ENCODE assay signal across 20 cellular contexts in the genomic region with DNA sequence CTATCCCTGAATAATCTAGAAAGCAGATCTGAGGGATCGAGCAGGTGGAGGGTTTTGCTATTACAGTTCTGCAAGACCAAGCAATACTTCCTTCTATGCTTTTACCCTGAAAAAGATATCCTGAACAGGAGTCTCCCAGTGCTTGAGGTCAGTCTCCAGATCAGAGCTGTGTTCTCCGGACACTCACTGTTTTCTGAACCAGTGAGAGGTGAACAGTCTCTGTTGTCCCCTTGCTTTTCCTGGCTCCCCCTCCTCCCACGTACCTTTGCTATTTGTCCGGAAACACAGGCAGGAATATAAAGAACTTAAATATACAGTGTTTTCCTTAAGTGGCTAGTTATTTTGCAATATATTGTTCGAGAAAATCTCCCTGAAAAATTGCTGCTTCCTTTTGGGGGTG.
"Had no signal": no experiment of that assay in that cellular context is flagged by ENCODE, and none has a peak within 500 bp of the region (broad histone marks: within the 10 kb centered on the region; RNA-seq: fewer than 3 reads in every experiment).

No MANE protein-coding gene starts in this region.

- ATAC-seq: activated CD4-positive, CD25-positive, alpha-beta regulatory T cell treated with anti-CD3 and anti-CD28 coated beads, Interleukin-2, amount 50 U/mL, for 24 hours; activated CD8-positive, alpha-beta T cell treated with anti-CD3 and anti-CD28 coated beads for 36 hours; body of pancreas had no signal

- H3K4me1 ChIP-seq: Peyer's patch had no signal

- H3K27ac ChIP-seq: KMS-11, Peyer's patch, WERI-Rb-1 had no signal

- H3K4me3 ChIP-seq: body of pancreas, Peyer's patch had no signal

- H3K9me3 ChIP-seq: body of pancreas, Peyer's patch had no signal

- H3K27me3 ChIP-seq: body of pancreas, Peyer's patch had no signal

- H3K4me3 Mint-ChIP-seq: activated CD8-positive, alpha-beta T cell treated with anti-CD3 and anti-CD28 coated beads for 36 hours had no signal

- H3K4me2 ChIP-seq: KMS-11 had no signal

- DNase-seq: activated CD4-positive, alpha-beta T cell treated with anti-CD3 and anti-CD28 coated beads for 4 hours; activated CD8-positive, alpha-beta memory T cell treated with anti-CD3 and anti-CD28 coated beads, Interleukin-2, amount 50 U/mL, for 48 hours; activated CD8-positive, alpha-beta T cell treated with anti-CD3 and anti-CD28 coated beads for 36 hours; activated naive CD4-positive, alpha-beta T cell treated with anti-CD3 and anti-CD28 coated beads, Interleukin-2, amount 50 U/mL, for 16 hours; activated T-cell treated with anti-CD3 and anti-CD28 coated beads, Interleukin-2, amount 50 U/mL, for 1 hour; aorta; body of pancreas; central memory CD4-positive, alpha-beta T cell; NCI-H1092; NCI-H1930; NCI-H2107; NCI-H2171 treated with DMSO at 0.1 percent for 48 hours; NCI-H524; Peyer's patch; SHP77 treated with DMSO at 0.1 percent for 48 hours; T-helper 1 cell; WERI-Rb-1 had no signal

- H3K9me3 Mint-ChIP-seq: activated CD8-positive, alpha-beta T cell treated with anti-CD3 and anti-CD28 coated beads for 36 hours had no signal

- H3K9ac ChIP-seq: KMS-11 had no signal

- H3K27ac Mint-ChIP-seq: activated CD8-positive, alpha-beta T cell treated with anti-CD3 and anti-CD28 coated beads for 36 hours had no signal

- FAIRE-seq: bronchial epithelial cell had no signal

- H3K36me3 ChIP-seq: Peyer's patch, WERI-Rb-1 had no signal

- H3K27me3 Mint-ChIP-seq: activated CD8-positive, alpha-beta T cell treated with anti-CD3 and anti-CD28 coated beads for 36 hours had no signal
